Comparison of ENCODE assay signal across 18 cellular contexts in the genomic region with DNA sequence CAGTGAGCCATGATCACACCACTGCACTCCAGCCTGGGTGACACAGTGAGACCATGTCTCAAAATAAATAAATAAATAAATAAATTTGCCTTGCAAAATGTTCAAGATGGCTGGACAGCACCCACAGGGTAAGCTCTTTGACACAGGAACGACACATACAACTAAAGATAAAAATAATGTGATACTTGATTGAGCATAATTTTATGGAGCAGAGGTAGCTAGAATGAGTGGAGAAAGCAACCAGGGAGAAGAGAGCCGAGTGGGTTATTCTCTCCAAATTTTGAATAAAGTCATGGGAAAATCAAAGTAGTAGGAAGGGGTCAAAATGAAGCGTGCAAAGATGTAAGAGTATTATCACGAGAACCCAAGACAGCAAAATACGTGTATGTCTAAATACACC.
"Had no signal": no experiment of that assay in that cellular context is flagged by ENCODE, and none has a peak within 500 bp of the region (broad histone marks: within the 10 kb centered on the region; RNA-seq: fewer than 3 reads in every experiment).

No MANE protein-coding gene starts in this region.

- ATAC-seq: heart left ventricle, left colon, left ventricle myocardium superior, sciatic nerve had no signal

- H3K27me3 ChIP-seq: heart left ventricle, spleen had no signal

- H3K9me3 ChIP-seq: heart left ventricle had no signal

- H3K36me3 ChIP-seq: heart left ventricle, spleen had no signal

- H3K4me3 ChIP-seq: coronary artery, heart left ventricle, lung, spleen had no signal

- DNase-seq: effector CD8-positive, alpha-beta T cell; heart left ventricle; hippocampal formation; left colon; left ventricle myocardium superior; mesenchymal stem cell; midbrain; naive B cell; posterior cingulate gyrus; spleen; stimulated activated CD4-positive, alpha-beta T cell treated with anti-CD3 and anti-CD28 coated beads, Interleukin-15, amount 100 ng/mL, for 24 hours; stimulated activated CD4-positive, alpha-beta T cell treated with anti-CD3 and anti-CD28 coated beads, Interleukin-2, amount 100 ng/mL, for 24 hours; stimulated activated CD4-positive, alpha-beta T cell treated with anti-CD3 and anti-CD28 coated beads, Interleukin-4, amount 100 ng/mL, for 4 hours; stimulated activated naive CD4-positive, alpha-beta T cell treated with Interleukin-2 at 50 U/mL for 16 hours; trophoblast cell had no signal

- H3K27ac ChIP-seq: coronary artery had no signal
